Comparison of ENCODE assay signal across 2 cellular contexts in genomic region chr12:52126050-52126604, GRCh38.
TF ChIP-seq lines count a peak whose summit lies in the region.

No MANE protein-coding gene starts in this region.

TF ChIP-seq in liver, 16 proteins besides CTCF, POLR2A, EP300 and RAD21:
- TF ChIP-seq HNF4G (IDR thresholded peaks at IDR 0.05) (no peak), GABPA (IDR thresholded peaks at IDR 0.05 in 1 of 2, conservative IDR thresholded peaks at IDR 0.05 in 1 of 2) (no peak), YY1 (IDR thresholded peaks at IDR 0.05) (no peak), FOXA2 (IDR thresholded peaks at IDR 0.05) (no peak), ZBTB33 (IDR thresholded peaks at IDR 0.05) (no peak), EGR1 (IDR thresholded peaks at IDR 0.05; ENCODE audit: low read depth in 2 of 2) (no peak), TAF1 (conservative IDR thresholded peaks at IDR 0.05) (no peak), JUND (IDR thresholded peaks at IDR 0.05) (no peak), FOXA1 (IDR thresholded peaks at IDR 0.05) (no peak), SP1 (IDR thresholded peaks at IDR 0.05) (no peak), RXRA (IDR thresholded peaks at IDR 0.05) (no peak), HNF4A (conservative IDR thresholded peaks at IDR 0.05) (no peak), NR2F2 (IDR thresholded peaks at IDR 0.05) (no peak), ATF3 (IDR thresholded peaks at IDR 0.05) (no peak), MAX (IDR thresholded peaks at IDR 0.05) (no peak), REST (IDR thresholded peaks at IDR 0.05) (no peak)

TF ChIP-seq in HepG2, 621 proteins besides CTCF, POLR2A, EP300 and RAD21:
- TF ChIP-seq KDM2A (CRISPR knock-in tag; IDR thresholded peaks at IDR 0.05; ENCODE audit: borderline replicate concordance, low read depth): no peak
- no peak for TF ChIP-seq THYN1 (CRISPR knock-in tag; IDR thresholded peaks at IDR 0.05; ENCODE audit: borderline replicate concordance, low read depth)
- TF ChIP-seq SP1 (IDR thresholded peaks at IDR 0.05): no peak
- no peak for TF ChIP-seq SP1 (CRISPR knock-in tag; IDR thresholded peaks at IDR 0.05)
- no peak for TF ChIP-seq AFF4 (CRISPR knock-in tag; IDR thresholded peaks at IDR 0.05)
